8 cellular contexts compared by ENCODE assay signal in genomic region chr3:100710355-100711198, GRCh38. TPM values are rescaled to one million over a fixed set of nuclear protein-coding genes. Genes with fewer than 3 reads are reported as not detected.
DNase-seq lines count a peak whose midpoint lies in the region; ATAC-seq and TF ChIP-seq lines count a peak whose summit lies in the region.

No MANE protein-coding gene starts in this region.

- no peak for TF ChIP-seq EP300 in stomach (IDR thresholded peaks at IDR 0.05)

- H3K27ac ChIP-seq in effector memory CD4-positive, alpha-beta T cell (ENCODE audit: insufficient read depth, low read length, poor library complexity, severe bottlenecking): peak overlapping the region; percentile 91
- H3K27ac ChIP-seq in muscle layer of duodenum (ENCODE audit: low read length): peak overlapping the region; percentile 94
- peak overlapping the region; percentile 17 to 100 (median 98) for H3K27ac ChIP-seq in stomach

- H3K36me3 ChIP-seq in effector memory CD4-positive, alpha-beta T cell (ENCODE audit: control insufficient read depth, insufficient read depth, low read length): peaks cover 13% of the 10 kb centered on the region
- peaks cover 7 to 11% of the 10 kb centered on the region in 2 donors for H3K36me3 ChIP-seq in muscle layer of duodenum (ENCODE audit: control insufficient read depth in 1 of 2, insufficient read depth in 2 of 2, low read length in 2 of 2)
- H3K36me3 ChIP-seq in stomach: peaks cover 6 to 22% (median 20%) of the 10 kb centered on the region in 4 donors

- peak overlapping the region; percentile 92 for H3K27ac Mint-ChIP-seq in activated CD4-positive, alpha-beta T cell treated with anti-CD3 and anti-CD28 coated beads, Interleukin-2, amount 10 ng/mL, durations not matched to agents 24 days and 14 days

- no peak for TF ChIP-seq POLR2A in stomach (IDR thresholded peaks at IDR 0.05)

- peaks cover 12% of the 10 kb centered on the region for H3K9me3 Mint-ChIP-seq in activated CD4-positive, alpha-beta T cell treated with anti-CD3 and anti-CD28 coated beads, Interleukin-2, amount 10 ng/mL, durations not matched to agents 24 days and 14 days

- no peaks in the 10 kb centered on the region for H3K9me3 ChIP-seq in effector memory CD4-positive, alpha-beta T cell (ENCODE audit: control insufficient read depth, low read length)
- H3K9me3 ChIP-seq in muscle layer of duodenum (ENCODE audit: control insufficient read depth in 1 of 2, low read length in 2 of 2): no peaks in the 10 kb centered on the region
- no peaks in the 10 kb centered on the region for H3K9me3 ChIP-seq in stomach

- intact Hi-C loops in activated CD4-positive, alpha-beta T cell treated with anti-CD3 and anti-CD28 coated beads, Interleukin-2, amount 10 ng/mL, durations not matched to agents 24 days and 14 days (cut with micrococcal nuclease): loop anchor here (1.0 to 10.0 kb wide), 7 partner anchors 45 to 966 kb away; partner anchors contain the start of genes NIT2, SENP7 and TBC1D23
- intact Hi-C loops in stomach (cut with DNase I; ENCODE audit: low total_unique reads): no loop called here

- 45 to 52% (median 50%) methylated on average over 16 of the region's 16 CpGs for WGBS in stomach, 5 donors

- peaks cover 38% of the 10 kb centered on the region for H3K36me3 Mint-ChIP-seq in activated CD4-positive, alpha-beta T cell treated with anti-CD3 and anti-CD28 coated beads, Interleukin-2, amount 10 ng/mL, durations not matched to agents 24 days and 14 days (ENCODE audit: low read depth)

- peak; percentile 35 for ATAC-seq in HG02588 (IDR thresholded peaks at IDR 0.05; ENCODE audit: unreplicated experiment)

- peaks cover 6% of the 10 kb centered on the region for H3K4me1 ChIP-seq in effector memory CD4-positive, alpha-beta T cell (ENCODE audit: control insufficient read depth, insufficient read depth, low read length, poor library complexity, severe bottlenecking)
- H3K4me1 ChIP-seq in muscle layer of duodenum (ENCODE audit: control insufficient read depth in 1 of 2, insufficient read depth in 2 of 2, low read length in 2 of 2) (peaks cover 7 to 28% of the 10 kb centered on the region in 2 donors), stomach (peaks cover 8 to 54% (median 37%) of the 10 kb centered on the region in 4 donors)

- peak overlapping the region; percentile 88 for H3K4me3 Mint-ChIP-seq in activated CD4-positive, alpha-beta T cell treated with anti-CD3 and anti-CD28 coated beads, Interleukin-2, amount 10 ng/mL, durations not matched to agents 24 days and 14 days

- DNase-seq in DMS53 (lab: John Stamatoyannopoulos, UW) (peak; percentile 27), DMS53 treated with DMSO at 0.1 percent for 48 hours (lab: John Stamatoyannopoulos, UW; ENCODE audit: unreplicated experiment) (no peak), MV-4-11 (lab: John Stamatoyannopoulos, UW) (peak; percentile 61), stomach (peak; percentile 32)
- peak; percentile 90 for DNase-seq in activated CD4-positive, alpha-beta T cell treated with anti-CD3 and anti-CD28 coated beads, Interleukin-2, amount 10 ng/mL, durations not matched to agents 24 days and 14 days
- peak; percentile 19 to 50 (median 19) for DNase-seq in effector memory CD4-positive, alpha-beta T cell

- no peak for TF ChIP-seq CTCF in stomach (IDR thresholded peaks at IDR 0.05)

- no peaks in the 10 kb centered on the region for H3K27me3 Mint-ChIP-seq in activated CD4-positive, alpha-beta T cell treated with anti-CD3 and anti-CD28 coated beads, Interleukin-2, amount 10 ng/mL, durations not matched to agents 24 days and 14 days

- peaks cover 41% of the 10 kb centered on the region for H3K4me1 Mint-ChIP-seq in activated CD4-positive, alpha-beta T cell treated with anti-CD3 and anti-CD28 coated beads, Interleukin-2, amount 10 ng/mL, durations not matched to agents 24 days and 14 days

- peak overlapping the region; percentile 54 for H3K4me3 ChIP-seq in effector memory CD4-positive, alpha-beta T cell (ENCODE audit: insufficient read depth, low read depth, low read length, poor library complexity, severe bottlenecking)
- peak overlapping the region; percentile 77 to 86 for H3K4me3 ChIP-seq in muscle layer of duodenum (ENCODE audit: low read depth in 1 of 2, low read length in 2 of 2)
- peak overlapping the region; percentile 79 to 96 (median 86) for H3K4me3 ChIP-seq in stomach

- H3K27me3 ChIP-seq in effector memory CD4-positive, alpha-beta T cell (replicated peaks; ENCODE audit: control insufficient read depth, insufficient read depth, low read length, poor library complexity, severe bottlenecking): no peaks in the 10 kb centered on the region
- H3K27me3 ChIP-seq in muscle layer of duodenum (ENCODE audit: low read depth, low read length) (no peaks in the 10 kb centered on the region), stomach (peaks cover 0 to 14% (median 0%) of the 10 kb centered on the region in 3 donors)

RNA-seq across cellular contexts. Expression of gene TFG, which starts 1.3 kb away (rescaled TPM):
- 71.5 and 72.2 TPM in 2 replicates for total RNA-seq in activated CD4-positive, alpha-beta T cell treated with anti-CD3 and anti-CD28 coated beads, Interleukin-2, amount 10 ng/mL, durations not matched to agents 24 days and 14 days
- total RNA-seq in stomach: 10 to 100 TPM; 15.8 to 90.9 (median 39.7) TPM
- 10 to 100 TPM; 52.6 to 57.9 (median 54.4) TPM for polyA plus RNA-seq in stomach
